In the genomic region with DNA sequence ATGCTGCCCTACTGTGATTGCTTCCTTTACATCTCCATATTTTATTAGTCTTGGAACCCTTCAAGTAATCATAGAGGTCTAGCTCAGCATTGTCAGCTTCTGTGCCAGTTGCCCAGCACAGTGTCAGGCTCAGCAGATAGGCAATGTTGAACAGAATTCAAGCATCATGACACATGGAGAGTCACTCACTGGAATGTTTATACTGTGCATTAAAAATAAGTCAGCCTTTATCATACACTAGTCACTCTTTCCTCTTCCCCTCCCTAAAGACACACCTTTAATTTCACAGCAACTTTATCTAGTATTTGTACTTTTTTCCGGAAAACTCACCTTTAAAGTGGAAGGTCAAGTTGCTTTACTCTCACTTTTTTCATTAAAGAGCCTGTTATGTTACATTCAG, we compare ENCODE assay signal across 25 cellular contexts.
DNase-seq lines count a peak whose midpoint lies in the region; ATAC-seq, FAIRE-seq and TF ChIP-seq lines count a peak whose summit lies in the region.
"Had no signal": no experiment of that assay in that cellular context is flagged by ENCODE, and none has a peak within 500 bp of the region (broad histone marks: within the 10 kb centered on the region; RNA-seq: fewer than 3 reads in every experiment).

No MANE protein-coding gene starts in this region.

- H3K9ac ChIP-seq in endothelial cell of umbilical vein (replicated peaks; ENCODE audit: extremely low read depth, insufficient read depth, low read length) = no peak overlapping the region

- peaks cover 54% of the 10 kb centered on the region for H3K4me1 Mint-ChIP-seq in HFFc6 (ENCODE audit: low read depth)

- H3K27me3 ChIP-seq in endothelial cell of umbilical vein (ENCODE audit: control insufficient read depth in 2 of 2, insufficient read depth in 2 of 2, low read length in 2 of 2) (no peaks in the 10 kb centered on the region), lung (ENCODE audit: control insufficient read depth, insufficient read depth) (no peaks in the 10 kb centered on the region), left ventricle myocardium inferior (ENCODE audit: low read depth) (no peaks in the 10 kb centered on the region)
- H3K27me3 ChIP-seq: adrenal gland, cardiac muscle cell, vagina had no signal

- H4K20me1 ChIP-seq in endothelial cell of umbilical vein (replicated peaks; ENCODE audit: control insufficient read depth, extremely low read depth, insufficient read depth, low read length) = no peaks in the 10 kb centered on the region

- WGBS in lung, 2 donors = 58 to 78% methylated on average over 1 of the region's 1 CpG

- TF ChIP-seq CTCF in HFFc6 (IDR thresholded peaks at IDR 0.05) (no peak), endothelial cell of umbilical vein (IDR thresholded peaks at IDR 0.05; ENCODE audit: extremely low read depth in 1 of 2, insufficient read depth in 1 of 2, low read depth in 1 of 2, low read length in 2 of 2) (no peak), lung (IDR thresholded peaks at IDR 0.05; ENCODE audit: control extremely low read depth, extremely low read depth) (no peak), left ventricle myocardium inferior (IDR thresholded peaks at IDR 0.05; ENCODE audit: borderline replicate concordance) (no peak)

- peak overlapping the region; percentile 74 for H3K27ac Mint-ChIP-seq in HFFc6
- no peak overlapping the region for H3K27ac Mint-ChIP-seq in activated naive CD4-positive, alpha-beta T cell treated with anti-CD3 and anti-CD28 coated beads, Interleukin-2, amount 50 U/mL, for 72 hours
- H3K27ac Mint-ChIP-seq: activated T-cell treated with anti-CD3 and anti-CD28 coated beads, Interleukin-2, amount 50 U/mL, for 72 hours; CD14-positive monocyte; GM23338; natural killer cell treated with Interleukin-12 subunit alpha and Interleukin-12 subunit beta and Interleukin-15 and Interleukin-18, amount 100 ng/mL, for 72 hours had no signal

- no peaks in the 10 kb centered on the region for H3K9me3 Mint-ChIP-seq in HFFc6
- H3K9me3 Mint-ChIP-seq in activated naive CD4-positive, alpha-beta T cell treated with anti-CD3 and anti-CD28 coated beads, Interleukin-2, amount 50 U/mL, for 72 hours = peaks cover 4 to 6% of the 10 kb centered on the region in 2 donors
- H3K9me3 Mint-ChIP-seq: GM23338; natural killer cell treated with Interleukin-12 subunit alpha and Interleukin-12 subunit beta and Interleukin-15 and Interleukin-18, amount 100 ng/mL, for 72 hours had no signal

- no peaks in the 10 kb centered on the region for H3K79me2 ChIP-seq in endothelial cell of umbilical vein (ENCODE audit: control insufficient read depth, insufficient read depth, low read length)

- H3K4me1 ChIP-seq in endothelial cell of umbilical vein (ENCODE audit: control insufficient read depth, extremely low read depth, insufficient read depth, low read length) (peaks cover 5% of the 10 kb centered on the region), lung (ENCODE audit: control insufficient read depth in 2 of 2, insufficient read depth in 2 of 2, low read length in 2 of 2) (peaks cover 0 to 3% of the 10 kb centered on the region in 2 donors), left ventricle myocardium inferior (peaks cover 10% of the 10 kb centered on the region)
- H3K4me1 ChIP-seq: adrenal gland, vagina had no signal

- H3K36me3 ChIP-seq in endothelial cell of umbilical vein (ENCODE audit: control insufficient read depth in 2 of 2, extremely low read depth in 1 of 2, insufficient read depth in 2 of 2, low read length in 2 of 2) (no peaks in the 10 kb centered on the region), lung (ENCODE audit: control insufficient read depth in 2 of 2, insufficient read depth in 2 of 2, low read length in 2 of 2) (no peaks in the 10 kb centered on the region), left ventricle myocardium inferior (no peaks in the 10 kb centered on the region)
- H3K36me3 ChIP-seq: adrenal gland, cardiac muscle cell, thoracic aorta, vagina had no signal

- POLR2A ChIA-PET in endothelial cell of umbilical vein (lab: Charles Lee) = no interaction called here

- intact Hi-C loops in endothelial cell of umbilical vein (cut with micrococcal nuclease) = no loop called here
- intact Hi-C loops in left ventricle myocardium inferior (cut with micrococcal nuclease) = loop anchor here (10.0 kb wide), 1 partner anchor 59 kb away; no protein-coding TSS in a partner anchor

- no peaks in the 10 kb centered on the region for H3K9me3 ChIP-seq in endothelial cell of umbilical vein (replicated peaks; ENCODE audit: control insufficient read depth, insufficient read depth, low read length)
- no peaks in the 10 kb centered on the region for H3K9me3 ChIP-seq in lung (ENCODE audit: control insufficient read depth in 2 of 2, insufficient read depth in 1 of 2, low read length in 1 of 2)
- H3K9me3 ChIP-seq in left ventricle myocardium inferior (replicated peaks) = no peaks in the 10 kb centered on the region
- H3K9me3 ChIP-seq: adrenal gland, thoracic aorta, vagina had no signal

- H3K4me3 ChIP-seq in endothelial cell of umbilical vein (replicated peaks in 1 of 3; ENCODE audit: insufficient read depth in 1 of 3, low read depth in 1 of 3, low read length in 3 of 3) = no peak overlapping the region
- H3K4me3 ChIP-seq in lung = no peak overlapping the region
- H3K4me3 ChIP-seq in left ventricle myocardium inferior = no peak overlapping the region
- H3K4me3 ChIP-seq: adrenal gland, cardiac muscle cell, GM23338, K562, thoracic aorta, vagina had no signal

- H3K4me3 Mint-ChIP-seq in HFFc6 = peak overlapping the region; percentile 13; the same call in 1 of the 2 replicates
- H3K4me3 Mint-ChIP-seq: activated T-cell treated with anti-CD3 and anti-CD28 coated beads, Interleukin-2, amount 50 U/mL, for 72 hours; CD14-positive monocyte; GM23338; natural killer cell treated with Interleukin-12 subunit alpha and Interleukin-12 subunit beta and Interleukin-15 and Interleukin-18, amount 100 ng/mL, for 72 hours had no signal

- DNase-seq in HFFc6 = peak; percentile 48
- peak; percentile 40 for DNase-seq in RCC 7860 (ENCODE audit: low spot score)
- DNase-seq in endothelial cell of umbilical vein (ENCODE audit: low read depth, low spot score) = peak; percentile 39
- DNase-seq in lung (ENCODE audit: low spot score) = no peak
- DNase-seq in left ventricle myocardium inferior = no peak
- DNase-seq in activated naive CD4-positive, alpha-beta T cell treated with anti-CD3 and anti-CD28 coated beads, Interleukin-2, amount 50 U/mL, for 72 hours (ENCODE audit: low spot score in 2 of 2) = no peak
- no peak for DNase-seq in medulla oblongata (ENCODE audit: extremely low spot score)
- DNase-seq: activated CD4-positive, CD25-positive, alpha-beta regulatory T cell; activated naive CD4-positive, alpha-beta T cell; activated T-cell treated with anti-CD3 and anti-CD28 coated beads, Interleukin-2, amount 50 U/mL, for 72 hours; adrenal gland; MM.1S; NCI-H1417; NCI-H2081; SHP77 treated with DMSO at 0.1 percent for 48 hours; stimulated activated naive CD8-positive, alpha-beta T cell treated with anti-CD3 and anti-CD28 coated beads, Interleukin-15, Interleukin-2, amounts not matched to agents 100 U/mL and 50 U/mL, for 24 hours had no signal

- dilution Hi-C loops in endothelial cell of umbilical vein (cut with MboI; ENCODE audit: extremely low pct_ligation_motif_present, low sequenced_read_pairs) = no loop called here

- no peaks in the 10 kb centered on the region for H3K36me3 Mint-ChIP-seq in HFFc6 (ENCODE audit: low read depth)
- H3K36me3 Mint-ChIP-seq in activated naive CD4-positive, alpha-beta T cell treated with anti-CD3 and anti-CD28 coated beads, Interleukin-2, amount 50 U/mL, for 72 hours = no peaks in the 10 kb centered on the region
- H3K36me3 Mint-ChIP-seq: CD14-positive monocyte; natural killer cell treated with Interleukin-12 subunit alpha and Interleukin-12 subunit beta and Interleukin-15 and Interleukin-18, amount 100 ng/mL, for 72 hours had no signal

- no peaks in the 10 kb centered on the region for H3K9me1 ChIP-seq in endothelial cell of umbilical vein (replicated peaks; ENCODE audit: control insufficient read depth, extremely low read depth, insufficient read depth, low read length)

- H2AFZ ChIP-seq in endothelial cell of umbilical vein (ENCODE audit: low read depth, low read length) = no peak overlapping the region
- H2AFZ ChIP-seq: GM23338 had no signal

- peak; percentile 29 for ATAC-seq in lung (ENCODE audit: insufficient read depth, low FRiP score)
- no peak for ATAC-seq in HG02798 (IDR thresholded peaks at IDR 0.05; ENCODE audit: poor library complexity, unreplicated experiment)
- no peak for ATAC-seq in activated naive CD4-positive, alpha-beta T cell treated with anti-CD3 and anti-CD28 coated beads, Interleukin-2, amount 50 U/mL, for 72 hours
- ATAC-seq: activated T-cell treated with anti-CD3 and anti-CD28 coated beads, Interleukin-2, amount 50 U/mL, for 72 hours; GM23338; K562; natural killer cell treated with Interleukin-12 subunit alpha and Interleukin-12 subunit beta and Interleukin-15 and Interleukin-18, amount 100 ng/mL, for 72 hours; stimulated activated naive CD8-positive, alpha-beta T cell treated with anti-CD3 and anti-CD28 coated beads, Interleukin-15, Interleukin-2, amounts not matched to agents 100 U/mL and 50 U/mL, for 24 hours had no signal

- H3K27me3 Mint-ChIP-seq in HFFc6 (ENCODE audit: insufficient read depth) = no peaks in the 10 kb centered on the region
- H3K27me3 Mint-ChIP-seq: natural killer cell treated with Interleukin-12 subunit alpha and Interleukin-12 subunit beta and Interleukin-15 and Interleukin-18, amount 100 ng/mL, for 72 hours had no signal

- CTCF ChIA-PET in endothelial cell of umbilical vein (lab: Charles Lee) = no interaction called here

- FAIRE-seq in RCC 7860 (lab: Jason Lieb, UNC) (no peak), endothelial cell of umbilical vein (lab: Jason Lieb, UNC) (peak; percentile 61)
- FAIRE-seq: GM12891, K562 had no signal

- BruUV-seq in endothelial cell of umbilical vein (replicated peaks; lab: Mats Ljungman, UMichigan) = no TSS peak

- H3K27ac ChIP-seq in endothelial cell of umbilical vein (ENCODE audit: insufficient read depth, low read depth, low read length) (no peak overlapping the region), lung (ENCODE audit: low read depth in 1 of 2, low read length in 1 of 2) (no peak overlapping the region), left ventricle myocardium inferior (replicated peaks) (no peak overlapping the region)
- H3K27ac ChIP-seq: adrenal gland, cardiac muscle cell, thoracic aorta, vagina had no signal

- no peak overlapping the region for H3K4me2 ChIP-seq in endothelial cell of umbilical vein (ENCODE audit: insufficient read depth, low read length)
- H3K4me2 ChIP-seq: GM23338 had no signal

- no peak for TF ChIP-seq POLR2A in endothelial cell of umbilical vein (IDR thresholded peaks at IDR 0.05; ENCODE audit: low read depth, low read length)

TF ChIP-seq in endothelial cell of umbilical vein, 7 proteins besides CTCF, POLR2A, EP300 and RAD21 (continues in another document):
- TF ChIP-seq FOS (IDR thresholded peaks at IDR 0.05; ENCODE audit: borderline replicate concordance, insufficient read depth, low read length) (peak; percentile 92), POLR2AphosphoS5 (IDR thresholded peaks at IDR 0.05; ENCODE audit: insufficient read depth, low read depth, low read length) (no peak)
- TF ChIP-seq, protein P1, sequence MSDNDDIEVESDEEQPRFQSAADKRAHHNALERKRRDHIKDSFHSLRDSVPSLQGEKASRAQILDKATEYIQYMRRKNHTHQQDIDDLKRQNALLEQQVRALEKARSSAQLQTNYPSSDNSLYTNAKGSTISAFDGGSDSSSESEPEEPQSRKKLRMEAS (IDR thresholded peaks at IDR 0.05; ENCODE audit: insufficient read depth, insufficient read length) = no peak

Comparison
In these comparisons a context has a peak if more than half of its experiments do, and no peak if none do; other contexts are left out.
1. DNase-seq: peak in HFFc6 (single experiment), RCC 7860 (single experiment) and endothelial cell of umbilical vein (single experiment); none in lung (single experiment), left ventricle myocardium inferior (single experiment), activated naive CD4-positive, alpha-beta T cell treated with anti-CD3 and anti-CD28 coated beads, Interleukin-2, amount 50 U/mL, for 72 hours (0 of 2) and medulla oblongata (single experiment).